In genomic region chr5:1380011-1380817, GRCh38 we compare ENCODE assay signal across 8 cellular contexts. TPM values are rescaled to one million over a fixed set of nuclear protein-coding genes. Genes with fewer than 3 reads are reported as not detected.
DNase-seq lines count a peak whose midpoint lies in the region; ATAC-seq and TF ChIP-seq lines count a peak whose summit lies in the region.

No MANE protein-coding gene starts in this region.

- H3K4me3 Mint-ChIP-seq in GM23338, result 0 out of 3 replicates have a peak overlapping the region, but pooled peaks have one; percentile 43
- H3K4me3 Mint-ChIP-seq in activated T-helper 1 cell treated with anti-CD3 and anti-CD28 coated beads, Interleukin-12 subunit alpha, Interleukin-12 subunit beta, Interleukin-2, Interleukin-4 antibody, amounts not matched to agents 30 ng/mL and 10 ng/mL and 1 ng/mL, durations not matched to agents 14 hours and 24 hours and 36 hours, result peak overlapping the region; percentile 58

- 0 out of 2 replicates have a peak, but pooled peaks cover 7% of the 10 kb centered on the region for H3F3A ChIP-seq in GM23338 (replicated peaks; ENCODE audit: low read depth)

- no peaks in the 10 kb centered on the region for H3K9me2 ChIP-seq in GM23338 (ENCODE audit: insufficient read depth)

- H3K27ac Mint-ChIP-seq in GM23338, result no peak overlapping the region
- H3K27ac Mint-ChIP-seq in activated T-helper 1 cell treated with anti-CD3 and anti-CD28 coated beads, Interleukin-12 subunit alpha, Interleukin-12 subunit beta, Interleukin-2, Interleukin-4 antibody, amounts not matched to agents 30 ng/mL and 10 ng/mL and 1 ng/mL, durations not matched to agents 14 hours and 24 hours and 36 hours, result peak overlapping the region; percentile 67

- peaks cover 15% of the 10 kb centered on the region; the same call in 2 of the 3 replicates for H3K9me3 Mint-ChIP-seq in GM23338
- no peaks in the 10 kb centered on the region for H3K9me3 Mint-ChIP-seq in activated T-helper 1 cell treated with anti-CD3 and anti-CD28 coated beads, Interleukin-12 subunit alpha, Interleukin-12 subunit beta, Interleukin-2, Interleukin-4 antibody, amounts not matched to agents 30 ng/mL and 10 ng/mL and 1 ng/mL, durations not matched to agents 14 hours and 24 hours and 36 hours

- no peaks in the 10 kb centered on the region for H4K20me1 ChIP-seq in GM23338 (replicated peaks; ENCODE audit: insufficient read depth)

- peak overlapping the region; percentile 90; the same call in 1 of the 2 replicates for H2AFZ ChIP-seq in GM23338

- TF ChIP-seq CTCF in GM23338 (conservative IDR thresholded peaks at IDR 0.05; ENCODE audit: low read depth in 2 of 2), result peak; percentile 87 to 89

- H3K27ac ChIP-seq in GM23338 (ENCODE audit: low read depth), result no peak overlapping the region

- H3K9ac ChIP-seq in skeletal muscle satellite cell (ENCODE audit: low read depth, low read length), result no peak overlapping the region

- H3K4me1 Mint-ChIP-seq in GM23338, result peaks cover 5% of the 10 kb centered on the region
- peaks cover under 1% of the 10 kb centered on the region for H3K4me1 Mint-ChIP-seq in activated T-helper 1 cell treated with anti-CD3 and anti-CD28 coated beads, Interleukin-12 subunit alpha, Interleukin-12 subunit beta, Interleukin-2, Interleukin-4 antibody, amounts not matched to agents 30 ng/mL and 10 ng/mL and 1 ng/mL, durations not matched to agents 14 hours and 24 hours and 36 hours (ENCODE audit: low read depth)

- no peak overlapping the region for H3K4me3 ChIP-seq in GM23338
- H3K4me3 ChIP-seq in skeletal muscle satellite cell (ENCODE audit: low read length), result peak overlapping the region; percentile 34

- intact Hi-C loops in activated T-helper 1 cell treated with anti-CD3 and anti-CD28 coated beads, Interleukin-12 subunit alpha, Interleukin-12 subunit beta, Interleukin-2, Interleukin-4 antibody, amounts not matched to agents 30 ng/mL and 10 ng/mL and 1 ng/mL, durations not matched to agents 14 hours and 24 hours and 36 hours (cut with micrococcal nuclease), result loop anchor here (1.0 kb wide), 2 partner anchors 35 to 261 kb away; partner anchors contain the start of gene CLPTM1L

- peak; percentile 27 for DNase-seq in Daoy (ENCODE audit: low read depth)
- peak; percentile 84 for DNase-seq in GM23338 (ENCODE audit: low spot score)
- DNase-seq in NCI-H526 treated with DMSO at 0.1 percent for 48 hours (lab: John Stamatoyannopoulos, UW), result peak; percentile 21
- peak; percentile 48 for DNase-seq in activated T-helper 1 cell treated with anti-CD3 and anti-CD28 coated beads, Interleukin-12 subunit alpha, Interleukin-12 subunit beta, Interleukin-2, Interleukin-4 antibody, amounts not matched to agents 30 ng/mL and 10 ng/mL and 1 ng/mL, durations not matched to agents 14 hours and 24 hours and 36 hours (ENCODE audit: low spot score)
- peak; percentile 41 for DNase-seq in glomerular visceral epithelial cell (ENCODE audit: extremely low spot score)
- no peak for DNase-seq in NOMO-1 treated with dmso at 0.1 percent for 144 hours (lab: John Stamatoyannopoulos, UW; ENCODE audit: unreplicated experiment)
- DNase-seq in COLO829 (ENCODE audit: low spot score), result no peak

- H3K36me3 Mint-ChIP-seq in GM23338 (ENCODE audit: low read depth), result 0 out of 3 replicates have a peak, but pooled peaks cover 3% of the 10 kb centered on the region
- no peaks in the 10 kb centered on the region for H3K36me3 Mint-ChIP-seq in activated T-helper 1 cell treated with anti-CD3 and anti-CD28 coated beads, Interleukin-12 subunit alpha, Interleukin-12 subunit beta, Interleukin-2, Interleukin-4 antibody, amounts not matched to agents 30 ng/mL and 10 ng/mL and 1 ng/mL, durations not matched to agents 14 hours and 24 hours and 36 hours (ENCODE audit: low read depth)

- H3K27me3 ChIP-seq in GM23338 (ENCODE audit: insufficient read depth) (0 out of 2 replicates have a peak, but pooled peaks cover 2% of the 10 kb centered on the region), skeletal muscle satellite cell (ENCODE audit: control insufficient read depth, insufficient read depth, low read length) (peaks cover 51% of the 10 kb centered on the region)

- no peaks in the 10 kb centered on the region for H3K9me3 ChIP-seq in skeletal muscle satellite cell (replicated peaks; ENCODE audit: low read length)

- no peaks in the 10 kb centered on the region for H3K79me2 ChIP-seq in GM23338 (replicated peaks; ENCODE audit: insufficient read depth)

- H3K4me1 ChIP-seq in GM23338 (ENCODE audit: insufficient read depth), result peaks cover 5% of the 10 kb centered on the region; the same call in 1 of the 2 replicates
- H3K4me1 ChIP-seq in skeletal muscle satellite cell (ENCODE audit: control insufficient read depth, insufficient read depth, low read length), result no peaks in the 10 kb centered on the region

- ATAC-seq in GM23338, result peak; percentile 98

- peaks cover 30% of the 10 kb centered on the region for H3K27me3 Mint-ChIP-seq in GM23338 (ENCODE audit: insufficient read depth, low read depth, poor library complexity)
- peaks cover 2% of the 10 kb centered on the region for H3K27me3 Mint-ChIP-seq in activated T-helper 1 cell treated with anti-CD3 and anti-CD28 coated beads, Interleukin-12 subunit alpha, Interleukin-12 subunit beta, Interleukin-2, Interleukin-4 antibody, amounts not matched to agents 30 ng/mL and 10 ng/mL and 1 ng/mL, durations not matched to agents 14 hours and 24 hours and 36 hours (ENCODE audit: insufficient read depth)

- H3K36me3 ChIP-seq in GM23338 (ENCODE audit: insufficient read depth), result no peaks in the 10 kb centered on the region; the same call in 1 of the 2 replicates
- H3K36me3 ChIP-seq in skeletal muscle satellite cell (ENCODE audit: insufficient read depth, low read length), result no peaks in the 10 kb centered on the region

- H3K4me2 ChIP-seq in GM23338 (peak overlapping the region; percentile 73), skeletal muscle satellite cell (ENCODE audit: low read length) (peak overlapping the region; percentile 67)

TF ChIP-seq in GM23338, 12 proteins besides CTCF, POLR2A, EP300 and RAD21 (continues in another document):
- TF ChIP-seq EZH2phosphoT487 (IDR thresholded peaks at IDR 0.05; ENCODE audit: unreplicated experiment), result no peak
- no peak for TF ChIP-seq ZNF331 (CRISPR knock-in tag; IDR thresholded peaks at IDR 0.05; ENCODE audit: low read depth)

RNA-seq across cellular contexts. Expression of gene CLPTM1L, which starts 35.3 kb away (rescaled TPM):
- total RNA-seq in Daoy (2014; rRNA removed; shearing (Covaris generic)), result 176 and 204 TPM in 2 replicates
- 110 and 142 TPM in 2 replicates for total RNA-seq in GM23338 (2014; rRNA removed; shearing (Covaris generic))
- 39.9 and 41.7 TPM in 2 replicates for polyA plus RNA-seq in GM23338 (2016; fragmentation: Nextera tagmentation; extraction: Ambion mirVana)
- total RNA-seq in activated T-helper 1 cell treated with anti-CD3 and anti-CD28 coated beads, Interleukin-12 subunit alpha, Interleukin-12 subunit beta, Interleukin-2, Interleukin-4 antibody, amounts not matched to agents 30 ng/mL and 10 ng/mL and 1 ng/mL, durations not matched to agents 14 hours and 24 hours and 36 hours, result 132 and 133 TPM in 2 replicates
- 154 and 198 TPM in 2 replicates for total RNA-seq in skeletal muscle satellite cell (2012; rRNA removed)

Comparison
In these comparisons a context has a peak if more than half of its experiments do, and no peak if none do; other contexts are left out.
1. DNase-seq: peak in Daoy (single experiment), GM23338 (single experiment), NCI-H526 treated with DMSO at 0.1 percent for 48 hours (single experiment), activated T-helper 1 cell treated with anti-CD3 and anti-CD28 coated beads, Interleukin-12 subunit alpha, Interleukin-12 subunit beta, Interleukin-2, Interleukin-4 antibody, amounts not matched to agents 30 ng/mL and 10 ng/mL and 1 ng/mL, durations not matched to agents 14 hours and 24 hours and 36 hours (single experiment) and glomerular visceral epithelial cell (single experiment); none in NOMO-1 treated with dmso at 0.1 percent for 144 hours (single experiment) and COLO829 (single experiment).